Comparison of ENCODE assay signal across 8 cellular contexts in genomic region chr5:72194846-72195245, GRCh38.
DNase-seq lines count a peak whose midpoint lies in the region; ATAC-seq and TF ChIP-seq lines count a peak whose summit lies in the region.

No MANE protein-coding gene starts in this region.

- BruUV-seq in Caco-2 (replicated peaks; lab: Mats Ljungman, UMichigan), result no TSS peak

- H3K27ac ChIP-seq in heart left ventricle (no peak overlapping the region), tibial nerve (no peak overlapping the region)

- H3K27me3 Mint-ChIP-seq in brain (peaks cover 6% of the 10 kb centered on the region), Caco-2 (ENCODE audit: insufficient read depth, unreplicated experiment) (peaks cover 33% of the 10 kb centered on the region)

- TF ChIP-seq POLR2A in heart left ventricle (IDR thresholded peaks at IDR 0.05), result no peak
- no peak for TF ChIP-seq POLR2A in tibial nerve (IDR thresholded peaks at IDR 0.05)

- H3K4me3 Mint-ChIP-seq in brain (no peak overlapping the region), Caco-2 (ENCODE audit: unreplicated experiment) (no peak overlapping the region)

- H3K36me3 ChIP-seq in Caco-2 (ENCODE audit: control insufficient read depth, insufficient read depth, low read length), result no peaks in the 10 kb centered on the region
- H3K36me3 ChIP-seq in heart left ventricle, result peaks cover 0 to 86% (median 57%) of the 10 kb centered on the region in 9 donors
- H3K36me3 ChIP-seq in tibial nerve, result peaks cover 0 to 100% (median 0%) of the 10 kb centered on the region in 3 donors

- TF ChIP-seq CTCF in brain (conservative IDR thresholded peaks at IDR 0.05) (no peak), Caco-2 (IDR thresholded peaks at IDR 0.05; ENCODE audit: insufficient read depth in 1 of 2, low read depth in 1 of 2, low read length in 1 of 2, severe bottlenecking in 1 of 2, unreplicated experiment in 1 of 2) (no peak), heart left ventricle (IDR thresholded peaks at IDR 0.05) (no peak), tibial nerve (IDR thresholded peaks at IDR 0.05) (no peak)

- H3K27ac Mint-ChIP-seq in brain (peak overlapping the region in 3 of 5 experiments; percentile 5 to 63 (median 60)), Caco-2 (ENCODE audit: unreplicated experiment) (no peak overlapping the region)

- DNase-seq in Caco-2 (no peak), heart left ventricle (no peak), tibial nerve (ENCODE audit: low spot score in 2 of 2) (no peak), COLO668 (lab: John Stamatoyannopoulos, UW; ENCODE audit: unreplicated experiment) (no peak)

- H3K4me1 ChIP-seq in Caco-2 (no peaks in the 10 kb centered on the region), heart left ventricle (peaks cover 0 to 13% (median 0%) of the 10 kb centered on the region in 12 donors), tibial nerve (peaks cover 0 to 19% (median 8%) of the 10 kb centered on the region in 4 donors)

- ATAC-seq in GM18502 (IDR thresholded peaks at IDR 0.05; ENCODE audit: poor library complexity, unreplicated experiment), result peak; percentile 83
- peak; percentile 89 for ATAC-seq in GM21360 (IDR thresholded peaks at IDR 0.05; ENCODE audit: unreplicated experiment)
- ATAC-seq in HG03439 (IDR thresholded peaks at IDR 0.05; ENCODE audit: unreplicated experiment), result peak; percentile 91
- no peak for ATAC-seq in heart left ventricle

- H3K4me1 Mint-ChIP-seq in brain, result peaks cover 33% of the 10 kb centered on the region
- no peaks in the 10 kb centered on the region for H3K4me1 Mint-ChIP-seq in Caco-2 (ENCODE audit: low read depth, unreplicated experiment)

- no peak for TF ChIP-seq EP300 in tibial nerve (IDR thresholded peaks at IDR 0.05)

- POLR2A ChIA-PET in Caco-2 (lab: Charles Lee), result no interaction called here

- CTCF ChIA-PET in Caco-2 (lab: Charles Lee), result no interaction called here

- no peaks in the 10 kb centered on the region; the same call in 1 of the 2 replicates for H3K27me3 ChIP-seq in Caco-2 (replicated peaks; ENCODE audit: control insufficient read depth, insufficient read depth, low read length)
- H3K27me3 ChIP-seq in heart left ventricle, result no peaks in the 10 kb centered on the region
- H3K27me3 ChIP-seq in tibial nerve, result no peaks in the 10 kb centered on the region

- H3K9me3 ChIP-seq in Caco-2 (no peaks in the 10 kb centered on the region), heart left ventricle (no peaks in the 10 kb centered on the region), tibial nerve (peaks cover 0 to 4% (median 0%) of the 10 kb centered on the region in 4 donors)

- intact Hi-C loops in Caco-2 (cut with micrococcal nuclease; ENCODE audit: unreplicated experiment) (no loop called here), heart left ventricle (cut with DNase I) (no loop called here)

- H3K9me3 Mint-ChIP-seq in brain, result peaks cover 11 to 69% (median 43%) of the 10 kb centered on the region in 5 experiments
- peaks cover 20% of the 10 kb centered on the region for H3K9me3 Mint-ChIP-seq in Caco-2 (ENCODE audit: unreplicated experiment)

- H3K36me3 Mint-ChIP-seq in brain (peaks cover 100% of the 10 kb centered on the region), Caco-2 (ENCODE audit: insufficient read depth, unreplicated experiment) (no peaks in the 10 kb centered on the region)

- 92 to 97% (median 96%) methylated on average over 6 of the region's 6 CpGs for WGBS in heart left ventricle, 4 donors
- WGBS in tibial nerve, 2 donors, result 94 to 100% methylated on average over 6 of the region's 6 CpGs

- H3K4me3 ChIP-seq in Caco-2 (ENCODE audit: low read depth, low read length), result no peak overlapping the region
- H3K4me3 ChIP-seq in heart left ventricle, result no peak overlapping the region
- no peak overlapping the region for H3K4me3 ChIP-seq in tibial nerve

Comparison
In these comparisons a context has a peak if more than half of its experiments do, and no peak if none do; other contexts are left out.
1. ATAC-seq: peak in GM18502 (single experiment), GM21360 (single experiment) and HG03439 (single experiment); none in heart left ventricle (0 of 4).